ENCODE assay signal across 24 cellular contexts in genomic region chr9:69940668-69941067, GRCh38.
"Had no signal": no experiment of that assay in that cellular context is flagged by ENCODE, and none has a peak within 500 bp of the region (broad histone marks: within the 10 kb centered on the region; RNA-seq: fewer than 3 reads in every experiment).

No MANE protein-coding gene starts in this region.

- H3K27ac Mint-ChIP-seq: activated CD4-positive, alpha-beta memory T cell treated with anti-CD3 and anti-CD28 coated beads for 36 hours; activated naive CD4-positive, alpha-beta T cell treated with anti-CD3 and anti-CD28 coated beads, Interleukin-2, amount 50 U/mL, for 24 hours; activated T-helper 1 cell treated with anti-CD3 and anti-CD28 coated beads, Interleukin-12 subunit alpha, Interleukin-12 subunit beta, Interleukin-2, Interleukin-4 antibody, amounts not matched to agents 30 ng/mL and 10 ng/mL and 1 ng/mL, durations not matched to agents 14 hours and 24 hours and 36 hours; mesothelial cell of epicardium; naive thymus-derived CD8-positive, alpha-beta T cell; progenitor cell of endocrine pancreas; stimulated activated naive B cell treated with anti-CD40 and anti-IgM and Interleukin-4, amounts not matched to agents 10 μg/mL and 1 μg/mL and 100 μg/mL, for 72 hours had no signal

- H3K4me3 Mint-ChIP-seq: activated CD4-positive, alpha-beta memory T cell treated with anti-CD3 and anti-CD28 coated beads for 36 hours; activated naive CD4-positive, alpha-beta T cell treated with anti-CD3 and anti-CD28 coated beads, Interleukin-2, amount 50 U/mL, for 24 hours; activated T-helper 1 cell treated with anti-CD3 and anti-CD28 coated beads, Interleukin-12 subunit alpha, Interleukin-12 subunit beta, Interleukin-2, Interleukin-4 antibody, amounts not matched to agents 30 ng/mL and 10 ng/mL and 1 ng/mL, durations not matched to agents 14 hours and 24 hours and 36 hours; mesothelial cell of epicardium; naive thymus-derived CD8-positive, alpha-beta T cell; stimulated activated naive B cell treated with anti-CD40 and anti-IgM and Interleukin-4, amounts not matched to agents 10 μg/mL and 1 μg/mL and 100 μg/mL, for 72 hours had no signal

- DNase-seq: activated CD4-positive, alpha-beta memory T cell treated with anti-CD3 and anti-CD28 coated beads for 36 hours; activated CD4-positive, alpha-beta T cell treated with anti-CD3 and anti-CD28 coated beads for 48 hours; activated gamma-delta T cell treated with Interleukin-2 at 50 U/mL for 16 hours; activated T-cell treated with anti-CD3 and anti-CD28 coated beads for 4 hours; anterior cingulate cortex; body of pancreas; effector memory CD4-positive, alpha-beta T cell; gastrocnemius medialis; hypothalamus; left ventricle myocardium superior; mammary epithelial cell; naive thymus-derived CD8-positive, alpha-beta T cell; retina; sigmoid colon; stimulated activated CD4-positive, alpha-beta T cell treated with anti-CD3 and anti-CD28 coated beads, Interleukin-2, amount 100 ng/mL, for 48 hours; stimulated activated CD8-positive, alpha-beta memory T cell treated with anti-CD3 and anti-CD28 coated beads, Interleukin-4, amount 100 ng/mL, for 48 hours; stimulated activated naive B cell treated with anti-CD40 and anti-IgM and Interleukin-4, amounts not matched to agents 10 μg/mL and 1 μg/mL and 100 μg/mL, for 72 hours; uterus had no signal

- H3K4me3 ChIP-seq: body of pancreas, cardiac muscle cell, esophagus muscularis mucosa, gastrocnemius medialis, sigmoid colon, uterus had no signal

- H3K9me3 Mint-ChIP-seq: activated CD4-positive, alpha-beta memory T cell treated with anti-CD3 and anti-CD28 coated beads for 36 hours; activated naive CD4-positive, alpha-beta T cell treated with anti-CD3 and anti-CD28 coated beads, Interleukin-2, amount 50 U/mL, for 24 hours; activated T-helper 1 cell treated with anti-CD3 and anti-CD28 coated beads, Interleukin-12 subunit alpha, Interleukin-12 subunit beta, Interleukin-2, Interleukin-4 antibody, amounts not matched to agents 30 ng/mL and 10 ng/mL and 1 ng/mL, durations not matched to agents 14 hours and 24 hours and 36 hours had no signal

- H3K36me3 ChIP-seq: cardiac muscle cell, esophagus muscularis mucosa, gastrocnemius medialis, sigmoid colon had no signal

- H3K27me3 ChIP-seq: body of pancreas, cardiac muscle cell, esophagus muscularis mucosa, gastrocnemius medialis, sigmoid colon, uterus had no signal

- H3K9me3 ChIP-seq: body of pancreas, esophagus muscularis mucosa, gastrocnemius medialis, uterus had no signal

- H3K36me3 Mint-ChIP-seq: activated CD4-positive, alpha-beta memory T cell treated with anti-CD3 and anti-CD28 coated beads for 36 hours; activated naive CD4-positive, alpha-beta T cell treated with anti-CD3 and anti-CD28 coated beads, Interleukin-2, amount 50 U/mL, for 24 hours; mesothelial cell of epicardium; naive thymus-derived CD8-positive, alpha-beta T cell; stimulated activated naive B cell treated with anti-CD40 and anti-IgM and Interleukin-4, amounts not matched to agents 10 μg/mL and 1 μg/mL and 100 μg/mL, for 72 hours had no signal

- H3K4me1 Mint-ChIP-seq: activated naive CD4-positive, alpha-beta T cell treated with anti-CD3 and anti-CD28 coated beads, Interleukin-2, amount 50 U/mL, for 24 hours had no signal

- H3K27ac ChIP-seq: body of pancreas, cardiac muscle cell, esophagus muscularis mucosa, gastrocnemius medialis, sigmoid colon, uterus had no signal

- ATAC-seq: body of pancreas; gastrocnemius medialis; left ventricle myocardium superior; naive thymus-derived CD8-positive, alpha-beta T cell; stimulated activated naive B cell treated with anti-CD40 and anti-IgM and Interleukin-4, amounts not matched to agents 10 μg/mL and 1 μg/mL and 100 μg/mL, for 72 hours had no signal

- H3K4me1 ChIP-seq: body of pancreas, gastrocnemius medialis, sigmoid colon, uterus had no signal

- H3K27me3 Mint-ChIP-seq: progenitor cell of endocrine pancreas had no signal
